20 cellular contexts compared by ENCODE assay signal in the genomic region with DNA sequence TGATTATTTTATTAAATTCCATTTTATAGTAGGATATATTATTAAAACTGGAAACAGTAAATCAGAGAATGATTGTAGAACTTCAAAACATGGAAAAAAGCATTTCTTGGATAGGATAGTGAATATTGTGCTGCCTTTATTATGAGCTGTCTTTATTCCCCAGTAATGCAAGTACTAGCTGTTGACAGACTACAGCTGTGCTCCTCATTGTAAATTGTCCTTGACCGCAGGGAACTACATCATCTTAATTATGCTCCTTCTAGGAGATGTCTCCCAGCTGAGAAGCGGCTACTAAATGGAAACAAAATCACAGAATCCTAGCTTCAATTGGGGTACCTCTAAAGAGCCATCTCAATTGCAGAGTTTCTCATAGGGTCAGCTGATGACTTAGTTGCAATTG.
DNase-seq lines count a peak whose midpoint lies in the region; ATAC-seq and TF ChIP-seq lines count a peak whose summit lies in the region.
"Had no signal": no experiment of that assay in that cellular context is flagged by ENCODE, and none has a peak within 500 bp of the region (broad histone marks: within the 10 kb centered on the region; RNA-seq: fewer than 3 reads in every experiment).

No MANE protein-coding gene starts in this region.

- H3K4me3 ChIP-seq in AG04450 (ENCODE audit: low read depth, low read length) (no peak overlapping the region), fibroblast of pulmonary artery (replicated peaks; ENCODE audit: low read depth, low read length) (no peak overlapping the region), neural cell (ENCODE audit: low read length) (no peak overlapping the region)
- H3K4me3 ChIP-seq in CD8-positive, alpha-beta memory T cell (ENCODE audit: low read length): no peak overlapping the region
- H3K4me3 ChIP-seq: A549, BLaER1 had no signal

- no peaks in the 10 kb centered on the region for H3K9me3 ChIP-seq in AG04450 (ENCODE audit: control insufficient read depth, insufficient read depth, low read length)
- H3K9me3 ChIP-seq in neural cell (ENCODE audit: low read length): no peaks in the 10 kb centered on the region
- no peaks in the 10 kb centered on the region for H3K9me3 ChIP-seq in CD8-positive, alpha-beta memory T cell (ENCODE audit: low read length)
- H3K9me3 ChIP-seq: A549, BE2C, BLaER1, Caco-2 had no signal

- no peaks in the 10 kb centered on the region for H3K27me3 ChIP-seq in AG04450 (ENCODE audit: control insufficient read depth, insufficient read depth, low read length)
- H3K27me3 ChIP-seq in neural cell (ENCODE audit: insufficient read depth, low read depth, low read length): no peaks in the 10 kb centered on the region
- H3K27me3 ChIP-seq in CD8-positive, alpha-beta memory T cell (ENCODE audit: insufficient read depth, low read length, poor library complexity, severe bottlenecking): no peaks in the 10 kb centered on the region
- H3K27me3 ChIP-seq: BE2C, BLaER1 had no signal

- CTCF ChIA-PET in AG04450 (lab: Charles Lee): no interaction called here
- CTCF ChIA-PET in CD8-positive, alpha-beta memory T cell (lab: Charles Lee): no interaction called here

- no peaks in the 10 kb centered on the region for H3K27me3 Mint-ChIP-seq in CD8-positive, alpha-beta memory T cell
- H3K27me3 Mint-ChIP-seq: CD4-positive, alpha-beta memory T cell; CD4-positive, CD25-positive, alpha-beta regulatory T cell had no signal

- H3K4me1 Mint-ChIP-seq in CD8-positive, alpha-beta memory T cell: no peaks in the 10 kb centered on the region
- no peaks in the 10 kb centered on the region for H3K4me1 Mint-ChIP-seq in stimulated activated effector memory CD8-positive, alpha-beta T cell treated with anti-CD3 and anti-CD28 coated beads, Interleukin-12 subunit alpha, Interleukin-12 subunit beta, amount 100 ng/mL, for 72 hours
- H3K4me1 Mint-ChIP-seq: CD14-positive monocyte; CD4-positive, alpha-beta memory T cell; CD4-positive, CD25-positive, alpha-beta regulatory T cell had no signal

- POLR2A ChIA-PET in AG04450 (lab: Yijun Ruan, JAX): no interaction called here
- POLR2A ChIA-PET in CD8-positive, alpha-beta memory T cell (lab: Charles Lee): no interaction called here

- no peak overlapping the region for H3K27ac Mint-ChIP-seq in CD8-positive, alpha-beta memory T cell
- no peak overlapping the region for H3K27ac Mint-ChIP-seq in stimulated activated effector memory CD8-positive, alpha-beta T cell treated with anti-CD3 and anti-CD28 coated beads, Interleukin-12 subunit alpha, Interleukin-12 subunit beta, amount 100 ng/mL, for 72 hours
- H3K27ac Mint-ChIP-seq: CD14-positive monocyte; CD4-positive, alpha-beta memory T cell; CD4-positive, CD25-positive, alpha-beta regulatory T cell had no signal

- no peaks in the 10 kb centered on the region for H3K9me2 ChIP-seq in neural cell (ENCODE audit: insufficient read depth, low read length)

- H3K4me1 ChIP-seq in CD8-positive, alpha-beta memory T cell (ENCODE audit: insufficient read depth, low read length): no peaks in the 10 kb centered on the region
- H3K4me1 ChIP-seq: A549, BE2C, BLaER1, Caco-2 had no signal

- no peaks in the 10 kb centered on the region for H3K79me2 ChIP-seq in neural cell (replicated peaks; ENCODE audit: insufficient read depth, low read length)

- H3K9ac ChIP-seq in neural cell (ENCODE audit: low read length): no peak overlapping the region
- H3K9ac ChIP-seq: BLaER1 had no signal

- TF ChIP-seq CTCF in AG04450 (IDR thresholded peaks at IDR 0.05; ENCODE audit: low read depth, low read length) (no peak), fibroblast of pulmonary artery (IDR thresholded peaks at IDR 0.05; ENCODE audit: low read length, missing control alignments) (no peak), neural cell (IDR thresholded peaks at IDR 0.05; ENCODE audit: poor library complexity, severe bottlenecking) (no peak)

- H4K20me1 ChIP-seq in neural cell (ENCODE audit: insufficient read depth): no peaks in the 10 kb centered on the region
- H4K20me1 ChIP-seq: BLaER1 had no signal

- no peak overlapping the region for H2AFZ ChIP-seq in neural cell (ENCODE audit: low read depth, low read length)

- H3K36me3 ChIP-seq in neural cell (ENCODE audit: insufficient read depth, low read length): no peaks in the 10 kb centered on the region
- no peaks in the 10 kb centered on the region for H3K36me3 ChIP-seq in CD8-positive, alpha-beta memory T cell (ENCODE audit: insufficient read depth, low read length)
- H3K36me3 ChIP-seq: BE2C, BLaER1 had no signal

- H3K4me3 Mint-ChIP-seq in CD8-positive, alpha-beta memory T cell: no peak overlapping the region
- H3K4me3 Mint-ChIP-seq in stimulated activated effector memory CD8-positive, alpha-beta T cell treated with anti-CD3 and anti-CD28 coated beads, Interleukin-12 subunit alpha, Interleukin-12 subunit beta, amount 100 ng/mL, for 72 hours: no peak overlapping the region
- H3K4me3 Mint-ChIP-seq: CD14-positive monocyte; CD4-positive, alpha-beta memory T cell; CD4-positive, CD25-positive, alpha-beta regulatory T cell had no signal

- H3K27ac ChIP-seq in AG04450 (ENCODE audit: low read depth, low read length) (no peak overlapping the region), neural cell (ENCODE audit: low read length) (no peak overlapping the region)
- no peak overlapping the region for H3K27ac ChIP-seq in CD8-positive, alpha-beta memory T cell (ENCODE audit: low read depth, low read length)
- H3K27ac ChIP-seq: 22Rv1, A549, BLaER1 had no signal

- no peak overlapping the region for H3K4me2 ChIP-seq in neural cell (ENCODE audit: low read length)
- H3K4me2 ChIP-seq: A549, BLaER1 had no signal

- H3F3A ChIP-seq in neural cell (ENCODE audit: insufficient read depth, low read length, poor library complexity, severe bottlenecking): no peaks in the 10 kb centered on the region

- TF ChIP-seq RAD21 in neural cell (conservative IDR thresholded peaks at IDR 0.05): no peak

- H3K36me3 Mint-ChIP-seq in CD8-positive, alpha-beta memory T cell: peaks cover 0 to 2% (median 0%) of the 10 kb centered on the region in 3 donors
- no peaks in the 10 kb centered on the region for H3K36me3 Mint-ChIP-seq in stimulated activated effector memory CD8-positive, alpha-beta T cell treated with anti-CD3 and anti-CD28 coated beads, Interleukin-12 subunit alpha, Interleukin-12 subunit beta, amount 100 ng/mL, for 72 hours
- H3K36me3 Mint-ChIP-seq: CD14-positive monocyte; CD4-positive, alpha-beta memory T cell; CD4-positive, CD25-positive, alpha-beta regulatory T cell had no signal

- H3K9me3 Mint-ChIP-seq in CD8-positive, alpha-beta memory T cell: peaks cover 0 to 39% (median 10%) of the 10 kb centered on the region in 5 donors
- H3K9me3 Mint-ChIP-seq in stimulated activated effector memory CD8-positive, alpha-beta T cell treated with anti-CD3 and anti-CD28 coated beads, Interleukin-12 subunit alpha, Interleukin-12 subunit beta, amount 100 ng/mL, for 72 hours: peaks cover 13% of the 10 kb centered on the region

- no peak for ATAC-seq in stimulated activated effector memory CD8-positive, alpha-beta T cell treated with anti-CD3 and anti-CD28 coated beads, Interleukin-12 subunit alpha, Interleukin-12 subunit beta, amount 100 ng/mL, for 72 hours
- ATAC-seq: A549 had no signal

- no peak for TF ChIP-seq EP300 in neural cell (conservative IDR thresholded peaks at IDR 0.05; ENCODE audit: poor library complexity, severe bottlenecking)

- DNase-seq in AG04450 (ENCODE audit: low read depth, low spot score): peak; percentile 11
- peak; percentile 5 for DNase-seq in fibroblast of pulmonary artery (ENCODE audit: low read depth)
- peak; percentile 63 for DNase-seq in left kidney (ENCODE audit: low read depth, low spot score)
- DNase-seq in activated naive CD4-positive, alpha-beta T cell treated with anti-CD3 and anti-CD28 coated beads, Interleukin-2, amount 50 U/mL, for 16 hours: no peak
- DNase-seq in CD8-positive, alpha-beta memory T cell: no peak
- no peak for DNase-seq in epidermal melanocyte (ENCODE audit: insufficient read length, low spot score)
- DNase-seq in stimulated activated effector memory CD8-positive, alpha-beta T cell treated with anti-CD3 and anti-CD28 coated beads, Interleukin-12 subunit alpha, Interleukin-12 subunit beta, amount 100 ng/mL, for 72 hours (ENCODE audit: low spot score in 2 of 2): no peak
- DNase-seq: BE2C; C1 segment of cervical spinal cord; Caco-2; Calu3; CD4-positive, alpha-beta memory T cell; CD4-positive, CD25-positive, alpha-beta regulatory T cell; DMS79 treated with DMSO at 0.1 percent for 48 hours; GF-D8 had no signal

TF ChIP-seq in neural cell, 6 proteins besides CTCF, POLR2A, EP300 and RAD21:
- TF ChIP-seq SMC3 (conservative IDR thresholded peaks at IDR 0.05; ENCODE audit: poor library complexity) (no peak), POLR2AphosphoS5 (IDR thresholded peaks at IDR 0.05) (peak; percentile 18)

Comparison
In these comparisons a context has a peak if more than half of its experiments do, and no peak if none do; other contexts are left out.
1. DNase-seq: peak in AG04450 (single experiment), fibroblast of pulmonary artery (single experiment) and left kidney (single experiment); none in activated naive CD4-positive, alpha-beta T cell treated with anti-CD3 and anti-CD28 coated beads, Interleukin-2, amount 50 U/mL, for 16 hours (single experiment), CD8-positive, alpha-beta memory T cell (0 of 5), epidermal melanocyte (single experiment) and stimulated activated effector memory CD8-positive, alpha-beta T cell treated with anti-CD3 and anti-CD28 coated beads, Interleukin-12 subunit alpha, Interleukin-12 subunit beta, amount 100 ng/mL, for 72 hours (0 of 2).